ENCODE assay signal across 27 cellular contexts in the genomic region with DNA sequence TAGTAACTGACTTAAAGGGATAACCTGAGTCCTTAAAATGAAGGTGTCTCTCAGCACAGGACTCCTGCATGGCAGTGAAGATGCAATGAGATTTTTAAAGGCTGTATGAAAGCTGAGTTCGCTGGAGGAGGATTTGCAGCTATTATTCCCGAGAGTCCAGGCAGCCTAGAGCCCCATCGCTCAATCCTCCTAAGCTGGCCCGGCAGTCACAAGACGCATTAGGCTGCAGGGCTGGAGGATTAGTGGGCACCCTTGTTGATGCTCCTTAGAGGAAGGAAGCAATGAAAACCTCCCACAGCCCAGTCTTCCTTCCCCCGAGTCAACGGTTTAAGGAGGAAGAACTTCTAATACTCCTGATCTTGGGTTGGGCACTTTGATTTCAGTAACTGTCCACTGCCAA.
"Had no signal": no experiment of that assay in that cellular context is flagged by ENCODE, and none has a peak within 500 bp of the region (broad histone marks: within the 10 kb centered on the region; RNA-seq: fewer than 3 reads in every experiment).

No MANE protein-coding gene starts in this region.

- DNase-seq: activated CD4-positive, alpha-beta T cell treated with anti-CD3 and anti-CD28 coated beads for 48 hours; activated CD4-positive, alpha-beta T cell treated with anti-CD3 and anti-CD28 coated beads, Interleukin-2, amount 50 U/mL, for 48 hours; activated CD8-positive, alpha-beta memory T cell treated with anti-CD3 and anti-CD28 coated beads for 24 hours; activated effector memory CD4-positive, alpha-beta T cell treated with Interleukin-2 at 50 U/mL for 16 hours; activated naive CD4-positive, alpha-beta T cell treated with Interleukin-2 at 50 U/mL for 16 hours; aorta; body of pancreas; dermis blood vessel endothelial cell; effector CD8-positive, alpha-beta T cell; head of caudate nucleus; hippocampal formation; left colon; mammary epithelial cell; naive B cell; nephron progenitor cell; ovary; stimulated activated CD4-positive, alpha-beta T cell treated with anti-CD3 and anti-CD28 coated beads, Interleukin-15, amount 100 ng/mL, for 24 hours; stimulated activated CD4-positive, alpha-beta T cell treated with anti-CD3 and anti-CD28 coated beads, Interleukin-2, amount 100 ng/mL, for 24 hours; stimulated activated naive B cell treated with anti-CD40 and anti-IgM and Interleukin-4, amounts not matched to agents 10 μg/mL and 1 μg/mL and 100 μg/mL, for 72 hours; stomach; tibial artery had no signal

- FAIRE-seq: colon, keratinocyte had no signal

- ATAC-seq: activated CD4-positive, CD25-positive, alpha-beta regulatory T cell treated with anti-CD3 and anti-CD28 coated beads, Interleukin-2, amount 50 U/mL, for 24 hours; body of pancreas; gastroesophageal sphincter; left colon; stimulated activated naive B cell treated with anti-CD40 and anti-IgM and Interleukin-4, amounts not matched to agents 10 μg/mL and 1 μg/mL and 100 μg/mL, for 72 hours had no signal

- H3K4me3 ChIP-seq: body of pancreas, gastroesophageal sphincter, ovary, prostate gland, stomach, suprapubic skin, tibial artery had no signal
